In genomic region chr2:62293151-62293489, GRCh38 we compare ENCODE assay signal across 14 cellular contexts.
DNase-seq lines count a peak whose midpoint lies in the region; ATAC-seq, FAIRE-seq and TF ChIP-seq lines count a peak whose summit lies in the region.
"Had no signal": no experiment of that assay in that cellular context is flagged by ENCODE, and none has a peak within 500 bp of the region (broad histone marks: within the 10 kb centered on the region; RNA-seq: fewer than 3 reads in every experiment).

No MANE protein-coding gene starts in this region.

- peaks cover 4% of the 10 kb centered on the region for H3K4me1 Mint-ChIP-seq in stimulated activated effector memory CD8-positive, alpha-beta T cell treated with anti-CD3 and anti-CD28 coated beads, Interleukin-12 subunit alpha, Interleukin-12 subunit beta, amount 100 ng/mL, for 72 hours

- H3K9me3 ChIP-seq in GM12878 (replicated peaks; ENCODE audit: control insufficient read depth, insufficient read depth, low read length) (no peaks in the 10 kb centered on the region), right lobe of liver (no peaks in the 10 kb centered on the region)
- H3K9me3 ChIP-seq: SJCRH30, spleen had no signal

- 83% methylated on average over 6 of the region's 6 CpGs for WGBS in GM12878 (ENCODE audit: insufficient coverage, insufficient replicate concordance, low lambda C conversion rate, missing lambda C conversion rate)
- WGBS in right lobe of liver (ENCODE audit: insufficient coverage, low coverage, low lambda C conversion rate, missing lambda C conversion rate) = 69% methylated on average over 3 of the region's 6 CpGs

- H3K27ac Mint-ChIP-seq in stimulated activated effector memory CD8-positive, alpha-beta T cell treated with anti-CD3 and anti-CD28 coated beads, Interleukin-12 subunit alpha, Interleukin-12 subunit beta, amount 100 ng/mL, for 72 hours = peak overlapping the region; percentile 67

- CTCF ChIA-PET in GM12878 (lab: Yijun Ruan, JAX) = interaction anchor here (0.6 to 1.5 kb wide), 2 partner anchors 9 to 744 kb away, joined by 3 to 6 read pairs; no protein-coding TSS in a partner anchor

- H3K36me3 Mint-ChIP-seq in stimulated activated effector memory CD8-positive, alpha-beta T cell treated with anti-CD3 and anti-CD28 coated beads, Interleukin-12 subunit alpha, Interleukin-12 subunit beta, amount 100 ng/mL, for 72 hours = no peaks in the 10 kb centered on the region
- H3K36me3 Mint-ChIP-seq: CD4-positive, CD25-positive, alpha-beta regulatory T cell had no signal

- intact Hi-C loops in GM12878 (cut with micrococcal nuclease; ENCODE audit: unreplicated experiment) = no loop called here
- intact Hi-C loops in right lobe of liver (cut with DNase I) = no loop called here

- peak overlapping the region; percentile 63 for H3K4me2 ChIP-seq in GM12878 (ENCODE audit: control insufficient read depth, insufficient read depth)

- POLR2A ChIA-PET in GM12878 (lab: Charles Lee) = interaction anchor here (2.3 kb wide), 1 partner anchor 11 kb away, joined by 25 read pairs; no protein-coding TSS in a partner anchor

- TF ChIP-seq CTCF in GM12878 (IDR thresholded peaks at IDR 0.05 in 2 of 3, conservative IDR thresholded peaks at IDR 0.05 in 1 of 3; ENCODE audit: control insufficient read depth in 2 of 3, extremely low read depth in 1 of 3, insufficient read depth in 1 of 3, low read depth in 3 of 3, low read length in 3 of 3) (no peak), right lobe of liver (IDR thresholded peaks at IDR 0.05) (no peak)

- peak overlapping the region; percentile 52 for H3K9ac ChIP-seq in GM12878 (ENCODE audit: control insufficient read depth, insufficient read depth, low read length)

- H2AFZ ChIP-seq in GM12878 (ENCODE audit: control insufficient read depth, low read depth, low read length) = peak overlapping the region; percentile 65

- H3K36me3 ChIP-seq in GM12878 (ENCODE audit: control insufficient read depth in 2 of 2, insufficient read depth in 2 of 2, low read length in 1 of 2) = no peaks in the 10 kb centered on the region
- no peaks in the 10 kb centered on the region for H3K36me3 ChIP-seq in right lobe of liver
- H3K36me3 ChIP-seq: SJCRH30, spleen, WERI-Rb-1 had no signal

- no peaks in the 10 kb centered on the region for H3K9me3 Mint-ChIP-seq in stimulated activated effector memory CD8-positive, alpha-beta T cell treated with anti-CD3 and anti-CD28 coated beads, Interleukin-12 subunit alpha, Interleukin-12 subunit beta, amount 100 ng/mL, for 72 hours

- no peak for DNase-seq in GM12878 (ENCODE audit: low read depth, low spot score)
- DNase-seq in right lobe of liver = no peak
- DNase-seq in stimulated activated effector memory CD8-positive, alpha-beta T cell treated with anti-CD3 and anti-CD28 coated beads, Interleukin-12 subunit alpha, Interleukin-12 subunit beta, amount 100 ng/mL, for 72 hours (ENCODE audit: low spot score in 2 of 2) = no peak
- DNase-seq in GOT3 (lab: John Stamatoyannopoulos, UW) = no peak
- DNase-seq in inferior parietal cortex (ENCODE audit: extremely low spot score) = no peak
- no peak for DNase-seq in hypothalamus (lab: John Stamatoyannopoulos, UW)
- DNase-seq: CD4-positive, CD25-positive, alpha-beta regulatory T cell; effector memory CD4-positive, alpha-beta T cell; NCI-H82; spleen; WERI-Rb-1 had no signal

- SMC1A ChIA-PET in GM12878 (lab: Charles Lee; ENCODE audit: uncharacterized antibody, unreplicated experiment) = interaction anchor here (0.6 to 5.5 kb wide), 9 partner anchors 10 to 298 kb away, joined by 3 to 52 read pairs (median 4); no protein-coding TSS in a partner anchor

- in situ Hi-C loops in GM12878 (cut with MboI) = no loop called here

- no peak overlapping the region for H3K4me3 Mint-ChIP-seq in stimulated activated effector memory CD8-positive, alpha-beta T cell treated with anti-CD3 and anti-CD28 coated beads, Interleukin-12 subunit alpha, Interleukin-12 subunit beta, amount 100 ng/mL, for 72 hours
- H3K4me3 Mint-ChIP-seq: CD4-positive, CD25-positive, alpha-beta regulatory T cell had no signal

- no peak overlapping the region for H3K4me3 ChIP-seq in GM12878
- no peak overlapping the region for H3K4me3 ChIP-seq in right lobe of liver
- H3K4me3 ChIP-seq: spleen had no signal

- BruUV-seq in GM12878 (replicated peaks; lab: Mats Ljungman, UMichigan) = no TSS peak

- TF ChIP-seq EP300 in GM12878 (IDR thresholded peaks at IDR 0.05; ENCODE audit: borderline replicate concordance in 1 of 2, control insufficient read depth in 1 of 2, low read depth in 2 of 2, low read length in 2 of 2) = no peak

- H3K27ac ChIP-seq in GM12878 (ENCODE audit: control insufficient read depth, insufficient read depth) = peak overlapping the region; percentile 72
- H3K27ac ChIP-seq in right lobe of liver = peak overlapping the region; percentile 46 to 85 (median 64)
- H3K27ac ChIP-seq: SJCRH30, WERI-Rb-1 had no signal

- no peak for TF ChIP-seq RAD21 in GM12878 (IDR thresholded peaks at IDR 0.05; ENCODE audit: insufficient read depth, low read depth, low read length)

- ATAC-seq in GM18868 (IDR thresholded peaks at IDR 0.05; ENCODE audit: unreplicated experiment) (peak; percentile 6), GM12878 (peak; percentile 33), right lobe of liver (peak in 1 of 4 donors; percentile 9), GM19467 (IDR thresholded peaks at IDR 0.05; ENCODE audit: unreplicated experiment) (no peak)
- no peak for ATAC-seq in stimulated activated effector memory CD8-positive, alpha-beta T cell treated with anti-CD3 and anti-CD28 coated beads, Interleukin-12 subunit alpha, Interleukin-12 subunit beta, amount 100 ng/mL, for 72 hours

- H3K27me3 ChIP-seq in GM12878 (replicated peaks in 1 of 2; ENCODE audit: control insufficient read depth in 2 of 2, insufficient read depth in 2 of 2, low read length in 1 of 2) (no peaks in the 10 kb centered on the region), right lobe of liver (no peaks in the 10 kb centered on the region)
- H3K27me3 ChIP-seq: SJCRH30, spleen had no signal

- no peaks in the 10 kb centered on the region for H4K20me1 ChIP-seq in GM12878 (ENCODE audit: control insufficient read depth, insufficient read depth)

- RAD21 ChIA-PET in GM12878 (lab: Charles Lee; ENCODE audit: unreplicated experiment) = interaction anchor here (1.0 to 4.5 kb wide), 4 partner anchors 10 to 114 kb away, joined by 4 to 21 read pairs (median 6); no protein-coding TSS in a partner anchor

- H3K79me2 ChIP-seq in GM12878 (ENCODE audit: control insufficient read depth, insufficient read depth, low read length) = peaks cover 2% of the 10 kb centered on the region; the same call in 1 of the 2 replicates

- H3K4me1 ChIP-seq in GM12878 (ENCODE audit: control insufficient read depth, insufficient read depth, low read length) (peaks cover 38% of the 10 kb centered on the region), right lobe of liver (peaks cover 0 to 21% (median 10%) of the 10 kb centered on the region in 4 donors)

- no peak for FAIRE-seq in GM12878 (lab: Jason Lieb, UNC)

- TF ChIP-seq POLR2A in GM12878 (IDR thresholded peaks at IDR 0.05; ENCODE audit: low read depth, low read length) (no peak), right lobe of liver (IDR thresholded peaks at IDR 0.05) (no peak)

TF ChIP-seq in GM12878, 131 proteins besides CTCF, POLR2A, EP300 and RAD21:
- peak; percentile 21 for TF ChIP-seq MEF2B (IDR thresholded peaks at IDR 0.05; ENCODE audit: partially characterized antibody, poor library complexity, severe bottlenecking)
- no peak for TF ChIP-seq GABPA (IDR thresholded peaks at IDR 0.05; ENCODE audit: low read depth)
- TF ChIP-seq ESRRA (IDR thresholded peaks at IDR 0.05; ENCODE audit: low read length) = no peak

Comparison
In these comparisons a context has a peak if more than half of its experiments do, and no peak if none do; other contexts are left out.
1. ATAC-seq: peak in GM18868 (single experiment) and GM12878 (single experiment); none in stimulated activated effector memory CD8-positive, alpha-beta T cell treated with anti-CD3 and anti-CD28 coated beads, Interleukin-12 subunit alpha, Interleukin-12 subunit beta, amount 100 ng/mL, for 72 hours (single experiment) and GM19467 (single experiment).